Comparison of ENCODE assay signal across 13 cellular contexts in the genomic region with DNA sequence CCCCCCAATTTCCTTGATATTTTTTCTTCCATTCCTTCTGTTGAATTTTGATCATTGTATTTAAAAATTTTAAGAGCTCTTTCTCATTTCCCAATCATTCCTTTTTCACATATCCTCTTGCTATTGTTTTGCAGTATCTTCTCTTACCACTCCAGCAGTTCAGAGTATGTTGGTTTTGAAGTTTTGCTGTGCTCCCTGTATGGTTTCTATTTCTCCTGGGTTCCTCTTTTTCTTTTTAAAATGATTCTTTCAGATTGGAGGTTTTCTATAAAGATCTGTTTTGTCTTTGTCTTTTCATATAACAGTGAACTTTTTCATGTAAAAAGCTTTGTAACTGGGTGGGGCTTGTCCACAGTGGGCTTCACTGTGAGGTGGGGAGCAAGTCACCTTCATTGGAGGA. TPM values are rescaled to one million over a fixed set of nuclear protein-coding genes. Genes with fewer than 3 reads are reported as not detected.
DNase-seq lines count a peak whose midpoint lies in the region; TF ChIP-seq lines count a peak whose summit lies in the region.
"Had no signal": no experiment of that assay in that cellular context is flagged by ENCODE, and none has a peak within 500 bp of the region (broad histone marks: within the 10 kb centered on the region; RNA-seq: fewer than 3 reads in every experiment).

No MANE protein-coding gene starts in this region.

- peak overlapping the region in 1 of 2 experiments; percentile 19 for H3K4me3 ChIP-seq in neutrophil (ENCODE audit: low read depth in 1 of 2, low read length in 1 of 2)
- no peak overlapping the region for H3K4me3 ChIP-seq in MG63
- H3K4me3 ChIP-seq: gastroesophageal sphincter had no signal

- H3K27me3 ChIP-seq in neutrophil (no peaks in the 10 kb centered on the region), MG63 (no peaks in the 10 kb centered on the region)
- H3K27me3 ChIP-seq: gastroesophageal sphincter had no signal

- no peak for TF ChIP-seq CTCF in neutrophil (IDR thresholded peaks at IDR 0.05)

- H3K4me3 Mint-ChIP-seq in activated CD4-positive, alpha-beta T cell treated with anti-CD3 and anti-CD28 coated beads, Interleukin-2, amount 10 ng/mL, durations not matched to agents 7 days and 5 days, result no peak overlapping the region
- H3K4me3 Mint-ChIP-seq in activated naive CD8-positive, alpha-beta T cell, result peak overlapping the region; percentile 33

- peaks cover 8% of the 10 kb centered on the region for H3K36me3 Mint-ChIP-seq in activated CD4-positive, alpha-beta T cell treated with anti-CD3 and anti-CD28 coated beads, Interleukin-2, amount 10 ng/mL, durations not matched to agents 7 days and 5 days (ENCODE audit: low read depth)
- no peaks in the 10 kb centered on the region for H3K36me3 Mint-ChIP-seq in activated naive CD8-positive, alpha-beta T cell

- H3K27ac ChIP-seq in neutrophil, result peak overlapping the region; percentile 67
- H3K27ac ChIP-seq: gastroesophageal sphincter had no signal

- POLR2A ChIA-PET in activated CD4-positive, alpha-beta T cell treated with anti-CD3 and anti-CD28 coated beads, Interleukin-2, amount 10 ng/mL, durations not matched to agents 7 days and 5 days (lab: Charles Lee), result no interaction called here

- peaks cover 73 to 97% of the 10 kb centered on the region in 2 experiments for H3K4me1 ChIP-seq in neutrophil (ENCODE audit: control insufficient read depth in 1 of 2, insufficient read depth in 1 of 2, low read depth in 1 of 2, low read length in 1 of 2)

- no peak for DNase-seq in activated CD4-positive, alpha-beta T cell treated with anti-CD3 and anti-CD28 coated beads, Interleukin-2, amount 10 ng/mL, durations not matched to agents 7 days and 5 days
- no peak for DNase-seq in activated CD4-positive, alpha-beta T cell treated with anti-CD3 and anti-CD28 coated beads for 48 hours
- DNase-seq in MV-4-11 (lab: John Stamatoyannopoulos, UW), result peak; percentile 9
- DNase-seq in SW 1271 (lab: John Stamatoyannopoulos, UW), result no peak
- no peak for DNase-seq in MG63
- DNase-seq in NCI-H1436 (lab: John Stamatoyannopoulos, UW), result no peak
- DNase-seq: anterior cingulate cortex; effector CD4-positive, alpha-beta T cell; kidney glomerular epithelial cell; NCI-H510A had no signal

- no peaks in the 10 kb centered on the region for H3K36me3 ChIP-seq in neutrophil
- H3K36me3 ChIP-seq in MG63, result no peaks in the 10 kb centered on the region
- H3K36me3 ChIP-seq: gastroesophageal sphincter had no signal

- H3K9me3 Mint-ChIP-seq in activated CD4-positive, alpha-beta T cell treated with anti-CD3 and anti-CD28 coated beads, Interleukin-2, amount 10 ng/mL, durations not matched to agents 7 days and 5 days, result no peaks in the 10 kb centered on the region
- H3K9me3 Mint-ChIP-seq in activated naive CD8-positive, alpha-beta T cell (ENCODE audit: low read depth), result no peaks in the 10 kb centered on the region

- peaks cover 63% of the 10 kb centered on the region for H3K4me1 Mint-ChIP-seq in activated CD4-positive, alpha-beta T cell treated with anti-CD3 and anti-CD28 coated beads, Interleukin-2, amount 10 ng/mL, durations not matched to agents 7 days and 5 days
- H3K4me1 Mint-ChIP-seq in activated naive CD8-positive, alpha-beta T cell (ENCODE audit: low read depth), result peaks cover 96% of the 10 kb centered on the region

- CTCF ChIA-PET in activated CD4-positive, alpha-beta T cell treated with anti-CD3 and anti-CD28 coated beads, Interleukin-2, amount 10 ng/mL, durations not matched to agents 7 days and 5 days (lab: Charles Lee), result interaction anchor here (0.9 to 1.5 kb wide), 4 partner anchors 9 to 51 kb away, joined by 3 read pairs; partner anchors contain the start of gene USP3

- peak overlapping the region; percentile 43 for H3K27ac Mint-ChIP-seq in activated CD4-positive, alpha-beta T cell treated with anti-CD3 and anti-CD28 coated beads, Interleukin-2, amount 10 ng/mL, durations not matched to agents 7 days and 5 days
- H3K27ac Mint-ChIP-seq in activated naive CD8-positive, alpha-beta T cell, result peak overlapping the region; percentile 74

- H3K9me3 ChIP-seq in neutrophil (no peaks in the 10 kb centered on the region), MG63 (no peaks in the 10 kb centered on the region)
- H3K9me3 ChIP-seq: gastroesophageal sphincter had no signal

- H3K27me3 Mint-ChIP-seq in activated CD4-positive, alpha-beta T cell treated with anti-CD3 and anti-CD28 coated beads, Interleukin-2, amount 10 ng/mL, durations not matched to agents 7 days and 5 days, result no peaks in the 10 kb centered on the region
- H3K27me3 Mint-ChIP-seq in activated naive CD8-positive, alpha-beta T cell, result no peaks in the 10 kb centered on the region

RNA-seq across cellular contexts. Expression of gene USP3, which starts 12.8 kb away (rescaled TPM):
- total RNA-seq in activated CD4-positive, alpha-beta T cell treated with anti-CD3 and anti-CD28 coated beads, Interleukin-2, amount 10 ng/mL, durations not matched to agents 7 days and 5 days, result 10 to 100 TPM; 62.7 to 70.8 TPM
- 36.6 and 38.6 TPM in 2 replicates for total RNA-seq in MG63 (2014; rRNA removed; shearing (Covaris generic); ENCODE audit: low replicate concordance)
